8 cellular contexts compared by ENCODE assay signal in the genomic region with DNA sequence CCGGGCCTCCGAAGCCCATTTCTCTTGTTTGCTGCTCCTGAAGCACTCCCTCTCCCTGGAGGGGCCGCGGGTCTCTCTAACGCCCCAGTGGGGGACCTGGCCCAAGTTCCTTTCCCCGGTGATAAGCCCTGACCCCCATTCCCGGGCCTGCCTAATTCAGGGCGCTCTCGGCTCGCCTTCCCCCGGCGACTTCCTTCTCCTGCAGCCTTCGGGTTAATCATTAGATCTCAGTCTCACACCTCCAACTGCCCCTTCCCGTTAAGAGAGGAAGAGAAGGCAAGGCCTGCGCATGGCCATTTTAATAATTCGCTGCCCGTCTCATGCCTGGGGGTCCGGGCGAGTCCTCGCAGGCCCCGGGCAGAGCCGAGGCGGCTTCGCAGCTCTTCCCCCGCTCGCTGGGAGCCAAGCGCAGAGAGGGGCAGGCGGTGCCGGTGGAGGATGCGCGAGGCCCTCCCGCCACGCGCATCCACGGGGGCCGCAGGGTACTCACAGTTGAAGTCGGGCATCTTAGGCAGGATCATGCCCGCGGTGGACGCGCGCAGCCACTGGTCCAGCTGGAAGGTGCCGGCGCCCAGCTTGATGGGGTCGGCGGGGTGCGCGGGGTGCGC. TPM values are rescaled to one million over a fixed set of nuclear protein-coding genes. Genes with fewer than 3 reads are reported as not detected.
DNase-seq lines count a peak whose midpoint lies in the region; ATAC-seq and TF ChIP-seq lines count a peak whose summit lies in the region.

No MANE protein-coding gene starts in this region.

- no peak for TF ChIP-seq CTCF in GM12865 (IDR thresholded peaks at IDR 0.05; ENCODE audit: insufficient read depth, low read depth, low read length, missing control alignments)
- no peak for TF ChIP-seq CTCF in RWPE2 (IDR thresholded peaks at IDR 0.05; ENCODE audit: poor library complexity, severe bottlenecking)
- no peak for TF ChIP-seq CTCF in mucosa of descending colon (IDR thresholded peaks at IDR 0.05)
- no peak for TF ChIP-seq CTCF in CD14-positive monocyte (IDR thresholded peaks at IDR 0.05)

- intact Hi-C loops in mucosa of descending colon (cut with DNase I, micrococcal nuclease) (no loop called here), CD14-positive monocyte (cut with micrococcal nuclease) (no loop called here)

- in situ Hi-C loops in HAP-1 (cut with MboI; ENCODE audit: low sequenced_read_pairs) = no loop called here

- H3K27me3 Mint-ChIP-seq in CD14-positive monocyte (ENCODE audit: low read depth in 3 of 3) = peaks cover 85 to 94% (median 86%) of the 10 kb centered on the region in 3 donors

- no peak for ATAC-seq in RWPE2 (ENCODE audit: low read depth)
- ATAC-seq in mucosa of descending colon = peak; percentile 69

- peak overlapping the region in 1 of 2 donors; percentile 78 for H3K4me3 Mint-ChIP-seq in CD14-positive monocyte

- H3K27ac ChIP-seq in RWPE2 (ENCODE audit: poor library complexity, severe bottlenecking) = no peak overlapping the region

- 0 out of 2 replicates have a peak, but pooled peaks cover 3% of the 10 kb centered on the region for H3K36me3 ChIP-seq in HAP-1 (replicated peaks)
- no peaks in the 10 kb centered on the region for H3K36me3 ChIP-seq in RWPE2 (ENCODE audit: low read depth)
- H3K36me3 ChIP-seq in mucosa of descending colon (ENCODE audit: low read depth) = no peaks in the 10 kb centered on the region

- peaks cover 0 to 4% of the 10 kb centered on the region in 2 donors for H3K36me3 Mint-ChIP-seq in CD14-positive monocyte

- no peaks in the 10 kb centered on the region for H3K9me3 ChIP-seq in HAP-1
- no peaks in the 10 kb centered on the region for H3K9me3 ChIP-seq in RWPE2 (ENCODE audit: severe bottlenecking)
- no peaks in the 10 kb centered on the region for H3K9me3 ChIP-seq in mucosa of descending colon

- H3K27me3 ChIP-seq in HAP-1 (ENCODE audit: low read depth) = no peaks in the 10 kb centered on the region
- peaks cover 83% of the 10 kb centered on the region for H3K27me3 ChIP-seq in RWPE2 (ENCODE audit: insufficient read depth, poor library complexity, severe bottlenecking)

- H3K4me1 Mint-ChIP-seq in CD14-positive monocyte = peaks cover 2% of the 10 kb centered on the region

- peak overlapping the region; percentile 25 for H3K4me3 ChIP-seq in GM12865 (ENCODE audit: low read depth, low read length)
- H3K4me3 ChIP-seq in HAP-1 = peak overlapping the region; percentile 57
- H3K4me3 ChIP-seq in RWPE2 (ENCODE audit: severe bottlenecking) = peak overlapping the region; percentile 64
- H3K4me3 ChIP-seq in mucosa of descending colon = peak overlapping the region; percentile 7

- no peak overlapping the region for H3K27ac Mint-ChIP-seq in CD14-positive monocyte

- H3K9me3 Mint-ChIP-seq in CD14-positive monocyte = peaks cover 0 to 16% (median 7%) of the 10 kb centered on the region in 7 donors

- H3K4me1 ChIP-seq in HAP-1 = peaks cover 18% of the 10 kb centered on the region
- H3K4me1 ChIP-seq in RWPE2 (ENCODE audit: insufficient read depth, poor library complexity, severe bottlenecking) = peaks cover 10% of the 10 kb centered on the region
- peaks cover 26% of the 10 kb centered on the region for H3K4me1 ChIP-seq in mucosa of descending colon (ENCODE audit: low read depth)

- DNase-seq in GM12865 (ENCODE audit: low read depth) (no peak), HAP-1 (ENCODE audit: low spot score in 2 of 2) (no peak), RWPE2 (ENCODE audit: low spot score) (no peak), mucosa of descending colon (peak; percentile 71 to 78 (median 77)), NCI-H2171 treated with DMSO at 0.1 percent for 48 hours (lab: John Stamatoyannopoulos, UW) (no peak), CD14-positive monocyte (ENCODE audit: low spot score) (no peak), germinal center (ENCODE audit: low spot score) (no peak)
- no peak for DNase-seq in stimulated activated CD4-positive, alpha-beta T cell treated with anti-CD3 and anti-CD28 coated beads, Interleukin-4, amount 100 ng/mL, for 24 hours

RNA-seq across cellular contexts. Expression of a gene that starts 1.2 kb away (rescaled TPM):
- total RNA-seq in mucosa of descending colon = 10 to 100 TPM in 2 of 3 donors, 1 to 10 TPM in 1; 9.7 to 24.9 (median 24.0) TPM
- polyA plus RNA-seq in CD14-positive monocyte = not detected

RNA-seq across cellular contexts. Expression of a gene that starts 59.8 kb away (rescaled TPM):
- 10 to 100 TPM; 13.9 to 20.9 (median 15.9) TPM for total RNA-seq in mucosa of descending colon
- polyA plus RNA-seq in CD14-positive monocyte = 1 to 10 TPM in 1 of 2 donors, under 1 TPM in 1; 0.89 to 1.9 TPM

Comparison
In these comparisons a context has a peak if more than half of its experiments do, and no peak if none do; other contexts are left out.
1. DNase-seq: peak in mucosa of descending colon (3 of 3); none in GM12865 (single experiment), HAP-1 (0 of 2), RWPE2 (single experiment), NCI-H2171 treated with DMSO at 0.1 percent for 48 hours (single experiment), CD14-positive monocyte (single experiment), stimulated activated CD4-positive, alpha-beta T cell treated with anti-CD3 and anti-CD28 coated beads, Interleukin-4, amount 100 ng/mL, for 24 hours (single experiment) and germinal center (single experiment).
2. H3K4me3 ChIP-seq: peak in every context shown above with its lines; median percentile 64 in RWPE2; 57 in HAP-1; 25 in GM12865; 7 in mucosa of descending colon.